In genomic region chr1:53475661-53476060, GRCh38 we compare ENCODE assay signal across 23 cellular contexts. TPM values are rescaled to one million over a fixed set of nuclear protein-coding genes. Genes with fewer than 3 reads are reported as not detected.
DNase-seq lines count a peak whose midpoint lies in the region; ATAC-seq and TF ChIP-seq lines count a peak whose summit lies in the region.
"Had no signal": no experiment of that assay in that cellular context is flagged by ENCODE, and none has a peak within 500 bp of the region (broad histone marks: within the 10 kb centered on the region; RNA-seq: fewer than 3 reads in every experiment).

No MANE protein-coding gene starts in this region.

- H3K27ac Mint-ChIP-seq in neural progenitor cell = no peak overlapping the region
- H3K27ac Mint-ChIP-seq in stimulated activated naive B cell treated with anti-CD40 and anti-IgM and Interleukin-4, amounts not matched to agents 10 μg/mL and 1 μg/mL and 100 μg/mL, for 72 hours = no peak overlapping the region
- H3K27ac Mint-ChIP-seq: CD4-positive, CD25-positive, alpha-beta regulatory T cell had no signal

- ATAC-seq in stimulated activated naive B cell treated with anti-CD40 and anti-IgM and Interleukin-4, amounts not matched to agents 10 μg/mL and 1 μg/mL and 100 μg/mL, for 72 hours (replicated peaks) = no peak
- ATAC-seq in HG02759 (IDR thresholded peaks at IDR 0.05; ENCODE audit: unreplicated experiment) = no peak
- ATAC-seq: GM12878 had no signal

- no peaks in the 10 kb centered on the region for H3K36me3 ChIP-seq in neural progenitor cell
- H3K36me3 ChIP-seq: BE2C had no signal

- TF ChIP-seq CTCF in coronary artery (IDR thresholded peaks at IDR 0.05) (no peak), neural progenitor cell (IDR thresholded peaks at IDR 0.05) (no peak)

- H3K4me1 Mint-ChIP-seq in neural progenitor cell = peaks cover 11% of the 10 kb centered on the region
- no peaks in the 10 kb centered on the region for H3K4me1 Mint-ChIP-seq in stimulated activated naive B cell treated with anti-CD40 and anti-IgM and Interleukin-4, amounts not matched to agents 10 μg/mL and 1 μg/mL and 100 μg/mL, for 72 hours
- H3K4me1 Mint-ChIP-seq: CD4-positive, CD25-positive, alpha-beta regulatory T cell; CD8-positive, alpha-beta memory T cell had no signal

- H3K9me3 ChIP-seq in neural progenitor cell (ENCODE audit: low read depth) = no peaks in the 10 kb centered on the region
- H3K9me3 ChIP-seq: BE2C had no signal

- H3K4me1 ChIP-seq in neural progenitor cell = no peaks in the 10 kb centered on the region
- H3K4me1 ChIP-seq: BE2C had no signal

- peaks cover 9% of the 10 kb centered on the region for H3K27me3 Mint-ChIP-seq in neural progenitor cell (ENCODE audit: insufficient read depth, low read depth)
- H3K27me3 Mint-ChIP-seq in stimulated activated naive B cell treated with anti-CD40 and anti-IgM and Interleukin-4, amounts not matched to agents 10 μg/mL and 1 μg/mL and 100 μg/mL, for 72 hours = peaks cover 5 to 19% of the 10 kb centered on the region in 2 donors
- H3K27me3 Mint-ChIP-seq: CD4-positive, CD25-positive, alpha-beta regulatory T cell had no signal

- no peaks in the 10 kb centered on the region for H3K36me3 Mint-ChIP-seq in neural progenitor cell
- no peaks in the 10 kb centered on the region for H3K36me3 Mint-ChIP-seq in stimulated activated naive B cell treated with anti-CD40 and anti-IgM and Interleukin-4, amounts not matched to agents 10 μg/mL and 1 μg/mL and 100 μg/mL, for 72 hours
- H3K36me3 Mint-ChIP-seq: CD4-positive, CD25-positive, alpha-beta regulatory T cell; CD8-positive, alpha-beta memory T cell had no signal

- no peak overlapping the region for H3K4me3 ChIP-seq in coronary artery
- no peak overlapping the region for H3K4me3 ChIP-seq in neural progenitor cell
- H3K4me3 ChIP-seq: GM12878, GM23248 had no signal

- H3K79me2 ChIP-seq in neural progenitor cell (ENCODE audit: low read depth) = no peaks in the 10 kb centered on the region

- peak overlapping the region; percentile 76 for H2AFZ ChIP-seq in neural progenitor cell (replicated peaks)
- H2AFZ ChIP-seq: GM23248 had no signal

- H3K4me3 Mint-ChIP-seq in neural progenitor cell = no peak overlapping the region
- H3K4me3 Mint-ChIP-seq in stimulated activated naive B cell treated with anti-CD40 and anti-IgM and Interleukin-4, amounts not matched to agents 10 μg/mL and 1 μg/mL and 100 μg/mL, for 72 hours = no peak overlapping the region
- H3K4me3 Mint-ChIP-seq: CD4-positive, CD25-positive, alpha-beta regulatory T cell; CD8-positive, alpha-beta memory T cell had no signal

- H3K9me3 Mint-ChIP-seq in neural progenitor cell = no peaks in the 10 kb centered on the region
- H3K9me3 Mint-ChIP-seq in stimulated activated naive B cell treated with anti-CD40 and anti-IgM and Interleukin-4, amounts not matched to agents 10 μg/mL and 1 μg/mL and 100 μg/mL, for 72 hours = no peaks in the 10 kb centered on the region

- H4K20me1 ChIP-seq in neural progenitor cell (ENCODE audit: low read depth) = no peaks in the 10 kb centered on the region

- no peak overlapping the region for H3K4me2 ChIP-seq in neural progenitor cell

- H3K27me3 ChIP-seq in neural progenitor cell = no peaks in the 10 kb centered on the region
- H3K27me3 ChIP-seq: BE2C had no signal

- H3K27ac ChIP-seq in coronary artery (no peak overlapping the region), neural progenitor cell (no peak overlapping the region)
- H3K27ac ChIP-seq: GM23248, HL-60 had no signal

- peak; percentile 29 for DNase-seq in coronary artery (ENCODE audit: low spot score)
- DNase-seq in islet precursor cell = peak; percentile 40
- DNase-seq in neural progenitor cell (ENCODE audit: low spot score) = no peak
- no peak for DNase-seq in stimulated activated naive B cell treated with anti-CD40 and anti-IgM and Interleukin-4, amounts not matched to agents 10 μg/mL and 1 μg/mL and 100 μg/mL, for 72 hours
- no peak for DNase-seq in SW480 (ENCODE audit: low spot score)
- DNase-seq: BE2C; C1 segment of cervical spinal cord; CD4-positive, CD25-positive, alpha-beta regulatory T cell; CD8-positive, alpha-beta memory T cell; COR-L47; DMS 273 treated with DMSO at 0.1 percent for 48 hours; DMS53; DND-41; EL; GM23248; HCEC 1CT; IMR-90 had no signal

- no peak overlapping the region for H3K9ac ChIP-seq in neural progenitor cell
- H3K9ac ChIP-seq: GM23248 had no signal

- H3F3A ChIP-seq in neural progenitor cell (ENCODE audit: low read depth) = no peaks in the 10 kb centered on the region

RNA-seq across cellular contexts. Expression of gene DMRTB1, which starts 16.5 kb away (rescaled TPM):
- total RNA-seq in neural progenitor cell (ENCODE audit: low replicate concordance) = not detected in 2 replicates
- total RNA-seq: A172; CD4-positive, CD25-positive, alpha-beta regulatory T cell; CD8-positive, alpha-beta memory T cell; G401; GM12878; GM23248; HT1080; IMR-90 had no signal

Comparison
In these comparisons a context has a peak if more than half of its experiments do, and no peak if none do; other contexts are left out.
1. DNase-seq: peak in coronary artery (single experiment) and islet precursor cell (single experiment); none in neural progenitor cell (single experiment), stimulated activated naive B cell treated with anti-CD40 and anti-IgM and Interleukin-4, amounts not matched to agents 10 μg/mL and 1 μg/mL and 100 μg/mL, for 72 hours (single experiment) and SW480 (single experiment).